In the genomic region with DNA sequence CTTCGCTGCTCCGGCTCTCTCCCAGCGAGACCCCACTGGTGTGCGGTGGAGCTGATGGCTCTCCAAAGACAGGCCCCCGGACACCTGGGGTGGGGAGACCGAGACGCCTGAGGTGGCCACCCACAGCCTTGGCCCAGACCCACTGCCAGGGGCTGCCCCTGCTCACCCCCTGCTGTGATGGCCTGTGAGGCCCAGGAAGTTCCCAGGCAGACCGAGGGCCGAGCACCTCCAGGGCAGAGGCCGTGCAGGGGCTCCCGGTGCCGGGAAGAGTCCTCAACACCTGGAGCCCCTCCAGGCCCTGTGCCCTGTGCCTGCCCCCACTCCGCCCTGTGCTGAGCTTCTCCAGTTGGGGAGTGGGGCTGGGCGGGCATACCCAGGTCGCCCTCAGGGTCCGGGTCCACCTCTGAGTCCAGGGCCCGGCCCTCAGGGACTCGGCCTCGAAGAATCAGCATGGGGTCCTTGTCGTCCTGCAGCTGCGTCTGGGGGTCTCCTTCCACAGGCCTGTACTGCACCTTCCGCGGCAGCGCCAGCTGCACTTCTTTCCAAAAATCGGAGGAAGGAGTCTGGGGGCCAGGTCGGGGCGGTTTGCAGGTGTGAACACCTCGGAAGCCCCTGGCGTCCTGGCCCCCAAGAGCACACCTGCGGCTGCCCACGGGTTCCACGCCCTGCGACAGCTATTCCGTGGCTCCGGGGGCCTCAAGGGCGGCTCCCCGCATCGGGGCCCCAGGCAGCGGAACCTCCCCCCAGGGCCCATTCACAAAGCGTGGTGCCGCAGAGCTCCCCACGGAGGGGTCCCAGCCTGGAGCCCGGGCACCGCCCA, we compare ENCODE assay signal across 8 cellular contexts. TPM values are rescaled to one million over a fixed set of nuclear protein-coding genes. Genes with fewer than 3 reads are reported as not detected.
A peak's percentile ranks its signal among the peaks of the same experiment; 100 is the strongest.
DNase-seq lines count a peak whose midpoint lies in the region; ATAC-seq and TF ChIP-seq lines count a peak whose summit lies in the region.

No MANE protein-coding gene starts in this region.

- 68 to 79% methylated on average over 41 to 44 of the region's 44 CpGs for WGBS in lung, 2 donors
- WGBS in transverse colon (ENCODE audit: low coverage in 1 of 2), 2 donors = 64% methylated on average over 32 of the region's 44 CpGs; no CpG with 5 or more reads in 1 of the 2 donors

- peak overlapping the region; percentile 60 for H3K4me3 Mint-ChIP-seq in central memory CD8-positive, alpha-beta T cell

- no peaks in the 10 kb centered on the region for H3K9me3 Mint-ChIP-seq in central memory CD8-positive, alpha-beta T cell

- intact Hi-C loops in transverse colon (cut with DNase I; ENCODE audit: low total_unique reads) = loop anchor here (10.0 kb wide), 1 partner anchor 99 kb away; the partner anchor contains the start of gene RNH1

- H3K27ac ChIP-seq in lung (ENCODE audit: low read depth in 1 of 2, low read length in 1 of 2) (peak overlapping the region in 1 of 2 donors; percentile 49), transverse colon (peak overlapping the region; percentile 78 to 88 (median 86))

- peaks cover 0 to 8% of the 10 kb centered on the region in 2 donors for H3K4me1 ChIP-seq in lung (ENCODE audit: control insufficient read depth in 2 of 2, insufficient read depth in 2 of 2, low read length in 2 of 2)
- H3K4me1 ChIP-seq in transverse colon = peaks cover 8 to 22% (median 17%) of the 10 kb centered on the region in 4 donors

- TF ChIP-seq CTCF in lung (IDR thresholded peaks at IDR 0.05; ENCODE audit: control extremely low read depth, extremely low read depth) = no peak
- no peak for TF ChIP-seq CTCF in transverse colon (IDR thresholded peaks at IDR 0.05)

- peak; percentile 33 for DNase-seq in activated CD4-positive, CD25-positive, alpha-beta regulatory T cell treated with anti-CD3 and anti-CD28 coated beads, Interleukin-2, amount 50 U/mL, for 72 hours
- DNase-seq in activated CD4-positive, CD25-positive, alpha-beta regulatory T cell (lab: John Stamatoyannopoulos, UW) = no peak
- no peak for DNase-seq in central memory CD8-positive, alpha-beta T cell (ENCODE audit: low spot score in 2 of 2)
- DNase-seq in lung (ENCODE audit: low spot score) (no peak), transverse colon (no peak), NCI-H1436 treated with DMSO at 0.1 percent for 48 hours (lab: John Stamatoyannopoulos, UW) (no peak), H4 (ENCODE audit: low spot score) (no peak), activated gamma-delta T cell treated with Interleukin-2 at 50 U/mL for 16 hours (no peak)

- H3K36me3 Mint-ChIP-seq in central memory CD8-positive, alpha-beta T cell (ENCODE audit: insufficient read depth) = peaks cover 9% of the 10 kb centered on the region

- H3K27me3 Mint-ChIP-seq in central memory CD8-positive, alpha-beta T cell = no peaks in the 10 kb centered on the region

- in situ Hi-C loops in transverse colon (cut with MboI; ENCODE audit: low pct_ligation_motif_present in 1 of 4, low pct_unique_long_range_greater_than_20kb in 1 of 4, low sequenced_read_pairs in 3 of 4) = loop anchor here in 1 of 4 donors (10.0 kb wide), 1 partner anchor 49 kb away; the partner anchor contains the start of gene PTDSS2

- TF ChIP-seq POLR2A in transverse colon (IDR thresholded peaks at IDR 0.05) = no peak

- H3K27ac Mint-ChIP-seq in central memory CD8-positive, alpha-beta T cell (ENCODE audit: low read depth) = no peak overlapping the region

- H3K36me3 ChIP-seq in lung (ENCODE audit: control insufficient read depth in 2 of 2, insufficient read depth in 2 of 2, low read length in 2 of 2) (peaks cover 0 to 7% of the 10 kb centered on the region in 2 donors), transverse colon (no peaks in the 10 kb centered on the region)

- no peak for ATAC-seq in central memory CD8-positive, alpha-beta T cell (replicated peaks; ENCODE audit: extremely low read depth, poor library complexity, severe bottlenecking)
- ATAC-seq in lung (ENCODE audit: insufficient read depth, low FRiP score) = peak; percentile 7

- H3K9me3 ChIP-seq in lung (ENCODE audit: control insufficient read depth in 2 of 2, insufficient read depth in 1 of 2, low read length in 1 of 2) = no peaks in the 10 kb centered on the region
- no peaks in the 10 kb centered on the region for H3K9me3 ChIP-seq in transverse colon

- H3K4me3 ChIP-seq in lung (peak overlapping the region; percentile 51), transverse colon (peak overlapping the region; percentile 45 to 55 (median 48))

- peaks cover 9% of the 10 kb centered on the region for H3K4me1 Mint-ChIP-seq in central memory CD8-positive, alpha-beta T cell

- TF ChIP-seq EP300 in transverse colon (IDR thresholded peaks at IDR 0.05; ENCODE audit: low read depth) = no peak

- H3K27me3 ChIP-seq in lung (ENCODE audit: control insufficient read depth, insufficient read depth) = no peaks in the 10 kb centered on the region
- H3K27me3 ChIP-seq in transverse colon = peaks cover 3% of the 10 kb centered on the region

RNA-seq across cellular contexts. Expression of gene SIGIRR, which starts 8.6 kb away (rescaled TPM):
- 10 to 100 TPM; 25.7 to 87.3 TPM for total RNA-seq in lung
- 100 to 1,000 TPM in 1 of 2 donors, 10 to 100 TPM in 1; 43.4 to 112 TPM for polyA plus RNA-seq in lung
- 100 to 1,000 TPM; 107 to 344 (median 148) TPM for total RNA-seq in transverse colon
- 1.9 TPM in 1 of 2 replicates, not detected in the other for total RNA-seq in H4 (2014; rRNA removed; shearing (Covaris generic))

RNA-seq across cellular contexts. Expression of gene PKP3, which starts 12.2 kb away (rescaled TPM):
- total RNA-seq in lung (10 to 100 TPM; 15.7 to 63.1 TPM), transverse colon (100 to 1,000 TPM; 159 to 359 (median 200) TPM)
- 10 to 100 TPM; 33.8 to 46.8 TPM for polyA plus RNA-seq in lung
- 2.4 and 3.0 TPM in 2 replicates for total RNA-seq in H4 (2014; rRNA removed; shearing (Covaris generic))

RNA-seq across cellular contexts. Expression of gene ANO9, which starts 35.6 kb away (rescaled TPM):
- total RNA-seq in lung (10 to 100 TPM in 1 of 2 donors, 1 to 10 TPM in 1; 5.8 to 17.6 TPM), transverse colon (100 to 1,000 TPM; 117 to 490 (median 296) TPM)
- 10 to 100 TPM in 1 of 2 donors, 1 to 10 TPM in 1; 8.7 to 18.6 TPM for polyA plus RNA-seq in lung
- total RNA-seq in H4 (2014; rRNA removed; shearing (Covaris generic)) = not detected in 2 replicates

RNA-seq across cellular contexts. Expression of gene B4GALNT4, which starts 36.9 kb away (rescaled TPM):
- 1 to 10 TPM; 1.4 to 6.8 TPM for total RNA-seq in lung
- 1 to 10 TPM; 2.1 to 4.6 TPM for polyA plus RNA-seq in lung
- total RNA-seq in transverse colon = 1 to 10 TPM in 2 of 4 donors, under 1 TPM in 1, not detected in 1; 0.82 to 3.0 (median 1.3) TPM
- 6.5 and 11.1 TPM in 2 replicates for total RNA-seq in H4 (2014; rRNA removed; shearing (Covaris generic))

RNA-seq across cellular contexts. Expression of gene PTDSS2, which starts 43.9 kb away (rescaled TPM):
- total RNA-seq in lung (10 to 100 TPM; 26.8 to 29.4 TPM), transverse colon (100 to 1,000 TPM in 2 of 4 donors, 10 to 100 TPM in 2; 28.5 to 264 (median 76.0) TPM)
- polyA plus RNA-seq in lung = 10 to 100 TPM; 20.4 to 36.5 TPM
- total RNA-seq in H4 (2014; rRNA removed; shearing (Covaris generic)) = 15.0 and 26.7 TPM in 2 replicates
